In genomic region chr17:13510062-13510461, GRCh38 we compare ENCODE assay signal across 1 cellular context.
TF ChIP-seq lines count a peak whose summit lies in the region.

No MANE protein-coding gene starts in this region.

TF ChIP-seq in K562, 482 proteins besides CTCF, POLR2A, EP300 and RAD21 (continued from another document and continues in another):
- TF ChIP-seq CREB3 (tag; conservative IDR thresholded peaks at IDR 0.05; ENCODE audit: low read depth) = peak; percentile 35; the same call in 1 of the 2 replicates
- TF ChIP-seq DACH1 (IDR thresholded peaks at IDR 0.05; ENCODE audit: partially characterized antibody) = peak; percentile 71
- no peak for TF ChIP-seq BRF2 (IDR thresholded peaks at IDR 0.05; ENCODE audit: borderline replicate concordance, insufficient read depth, insufficient read length)
- TF ChIP-seq PTBP1 (IDR thresholded peaks at IDR 0.05; ENCODE audit: low read depth, low read length) = 0 out of 2 replicates have a peak, but pooled peaks have one; percentile 26
- no peak for TF ChIP-seq STAT5B (CRISPR knock-in tag; IDR thresholded peaks at IDR 0.05)
- TF ChIP-seq FOXK1 (CRISPR knock-in tag; IDR thresholded peaks at IDR 0.05; ENCODE audit: borderline replicate concordance) = no peak
- peak; percentile 95 for TF ChIP-seq TRIM24 (IDR thresholded peaks at IDR 0.05)
- TF ChIP-seq ZNF589 (CRISPR knock-in tag; IDR thresholded peaks at IDR 0.05; ENCODE audit: low read depth) = peak; percentile 89
- peak; percentile 60; the same call in 1 of the 2 replicates for TF ChIP-seq ZKSCAN1 (IDR thresholded peaks at IDR 0.05; ENCODE audit: low read depth, low read length)
- no peak for TF ChIP-seq KDM2B (CRISPR knock-in tag; IDR thresholded peaks at IDR 0.05)
- TF ChIP-seq SMARCA4 (IDR thresholded peaks at IDR 0.05) = peak; percentile 99
- TF ChIP-seq NCOA2 (IDR thresholded peaks at IDR 0.05; ENCODE audit: partially characterized antibody in 2 of 2) = peak; percentile 71 to 74
- no peak for TF ChIP-seq CSDE1 (IDR thresholded peaks at IDR 0.05)
- peak; percentile 67; the same call in 1 of the 2 replicates for TF ChIP-seq MITF (IDR thresholded peaks at IDR 0.05)
- TF ChIP-seq SUPT5H (IDR thresholded peaks at IDR 0.05) = no peak
- peak; percentile 62 for TF ChIP-seq TAF9B (IDR thresholded peaks at IDR 0.05; ENCODE audit: partially characterized antibody)
- TF ChIP-seq ELF4 (CRISPR knock-in tag; IDR thresholded peaks at IDR 0.05) = peak; percentile 86
- TF ChIP-seq SOX6 (IDR thresholded peaks at IDR 0.05) = peak; percentile 93
- peak; percentile 54; the same call in 1 of the 2 replicates for TF ChIP-seq JUN (IDR thresholded peaks at IDR 0.05; ENCODE audit: borderline replicate concordance, low read depth, low read length)
- no peak for TF ChIP-seq JUN (CRISPR knock-in tag; IDR thresholded peaks at IDR 0.05; ENCODE audit: borderline replicate concordance)
- no peak for TF ChIP-seq HINFP (tag; conservative IDR thresholded peaks at IDR 0.05; ENCODE audit: low read depth)
- TF ChIP-seq KLF1 (tag; IDR thresholded peaks at IDR 0.05) = no peak
- TF ChIP-seq FOXA3 (CRISPR knock-in tag; conservative IDR thresholded peaks at IDR 0.05 in 1 of 2, IDR thresholded peaks at IDR 0.05 in 1 of 2) = 0 out of 4 replicates have a peak, but pooled peaks of 1 of the 2 experiments have one; percentile 27
- peak; percentile 98 for TF ChIP-seq POLR2AphosphoS5 (IDR thresholded peaks at IDR 0.05; ENCODE audit: control insufficient read depth, insufficient read depth, low read depth, low read length)
- TF ChIP-seq PBX2 (CRISPR knock-in tag; IDR thresholded peaks at IDR 0.05; ENCODE audit: low read depth) = no peak
- TF ChIP-seq PBX2 (tag; conservative IDR thresholded peaks at IDR 0.05; ENCODE audit: low read depth) = peak; percentile 99
- TF ChIP-seq CEBPB (tag; IDR thresholded peaks at IDR 0.05) = no peak; the same call in 1 of the 2 replicates
- peak; percentile 99 for TF ChIP-seq TEAD4 (IDR thresholded peaks at IDR 0.05; ENCODE audit: low read length)
- no peak for TF ChIP-seq TEAD4 (CRISPR knock-in tag; IDR thresholded peaks at IDR 0.05; ENCODE audit: borderline replicate concordance)
- peak; percentile 87 for TF ChIP-seq HMGN3 (IDR thresholded peaks at IDR 0.05; ENCODE audit: borderline replicate concordance, extremely low read depth, insufficient read length, low read depth, low read length)
- peak; percentile 98 for TF ChIP-seq KLF16 (IDR thresholded peaks at IDR 0.05)
- no peak for TF ChIP-seq E2F6 (IDR thresholded peaks at IDR 0.05; ENCODE audit: borderline replicate concordance in 1 of 2, extremely low read depth in 1 of 2, insufficient read depth in 1 of 2, insufficient read length in 1 of 2, low read depth in 1 of 2, low read length in 1 of 2, poor library complexity in 1 of 2, severe bottlenecking in 1 of 2)
- no peak for TF ChIP-seq MXD1 (CRISPR knock-in tag; IDR thresholded peaks at IDR 0.05; ENCODE audit: borderline replicate concordance, poor library complexity, severe bottlenecking)
- peak; percentile 86 for TF ChIP-seq MYC (IDR thresholded peaks at IDR 0.05; ENCODE audit: low read depth, low read length)
- TF ChIP-seq MYC (CRISPR knock-in tag; IDR thresholded peaks at IDR 0.05; ENCODE audit: borderline replicate concordance, low read depth) = no peak
- peak; percentile 98 for TF ChIP-seq TCF3 (CRISPR knock-in tag; IDR thresholded peaks at IDR 0.05)
- TF ChIP-seq MNT (conservative IDR thresholded peaks at IDR 0.05) = peak; percentile 67 to 86
- no peak for TF ChIP-seq MEF2A (IDR thresholded peaks at IDR 0.05; ENCODE audit: control insufficient read depth, low read depth, low read length)
- no peak for TF ChIP-seq ZSCAN29 (IDR thresholded peaks at IDR 0.05)
- TF ChIP-seq NONO (IDR thresholded peaks at IDR 0.05; ENCODE audit: low read depth in 2 of 2, low read length in 1 of 2) = peak in 1 of 2 experiments; percentile 71; a peak in 1 of 4 replicates
- peak; percentile 73 for TF ChIP-seq CREM (IDR thresholded peaks at IDR 0.05; ENCODE audit: low read depth)
- TF ChIP-seq FOSL1 (tag; conservative IDR thresholded peaks at IDR 0.05) = peak; percentile 68
- no peak for TF ChIP-seq CLOCK (CRISPR knock-in tag; IDR thresholded peaks at IDR 0.05; ENCODE audit: borderline replicate concordance)
- TF ChIP-seq PHB2 (IDR thresholded peaks at IDR 0.05; ENCODE audit: low read depth) = peak; percentile 94
- peak; percentile 91 for TF ChIP-seq CCNT2 (IDR thresholded peaks at IDR 0.05; ENCODE audit: borderline replicate concordance, extremely low read depth, insufficient read length, low read depth, low read length)
- TF ChIP-seq ARID4B (CRISPR knock-in tag; IDR thresholded peaks at IDR 0.05) = no peak
- TF ChIP-seq RBM17 (IDR thresholded peaks at IDR 0.05; ENCODE audit: borderline replicate concordance, low read depth, low read length) = no peak
- peak; percentile 99 for TF ChIP-seq MEIS2 (IDR thresholded peaks at IDR 0.05; ENCODE audit: partially characterized antibody)
- peak; percentile 92 for TF ChIP-seq CXXC5 (CRISPR knock-in tag; IDR thresholded peaks at IDR 0.05)
